Comparison of ENCODE assay signal across 1 cellular context in genomic region chr20:48711696-48712464, GRCh38.
TF ChIP-seq lines count a peak whose summit lies in the region.

No MANE protein-coding gene starts in this region.

TF ChIP-seq in K562, 482 proteins besides CTCF, POLR2A, EP300 and RAD21 (continued from another document):
- TF ChIP-seq E4F1 (CRISPR knock-in tag; IDR thresholded peaks at IDR 0.05; ENCODE audit: borderline replicate concordance) (no peak), RBM25 (IDR thresholded peaks at IDR 0.05; ENCODE audit: low read depth, low read length, severe bottlenecking) (peak; percentile 59), ZBTB11 (CRISPR knock-in tag; IDR thresholded peaks at IDR 0.05) (0 out of 6 replicates have a peak, but pooled peaks of 1 of the 3 experiments have one; percentile 7), ZFP36 (IDR thresholded peaks at IDR 0.05; ENCODE audit: low read depth, low read length, partially characterized antibody) (no peak)
